Comparison of ENCODE assay signal across 22 cellular contexts in the genomic region with DNA sequence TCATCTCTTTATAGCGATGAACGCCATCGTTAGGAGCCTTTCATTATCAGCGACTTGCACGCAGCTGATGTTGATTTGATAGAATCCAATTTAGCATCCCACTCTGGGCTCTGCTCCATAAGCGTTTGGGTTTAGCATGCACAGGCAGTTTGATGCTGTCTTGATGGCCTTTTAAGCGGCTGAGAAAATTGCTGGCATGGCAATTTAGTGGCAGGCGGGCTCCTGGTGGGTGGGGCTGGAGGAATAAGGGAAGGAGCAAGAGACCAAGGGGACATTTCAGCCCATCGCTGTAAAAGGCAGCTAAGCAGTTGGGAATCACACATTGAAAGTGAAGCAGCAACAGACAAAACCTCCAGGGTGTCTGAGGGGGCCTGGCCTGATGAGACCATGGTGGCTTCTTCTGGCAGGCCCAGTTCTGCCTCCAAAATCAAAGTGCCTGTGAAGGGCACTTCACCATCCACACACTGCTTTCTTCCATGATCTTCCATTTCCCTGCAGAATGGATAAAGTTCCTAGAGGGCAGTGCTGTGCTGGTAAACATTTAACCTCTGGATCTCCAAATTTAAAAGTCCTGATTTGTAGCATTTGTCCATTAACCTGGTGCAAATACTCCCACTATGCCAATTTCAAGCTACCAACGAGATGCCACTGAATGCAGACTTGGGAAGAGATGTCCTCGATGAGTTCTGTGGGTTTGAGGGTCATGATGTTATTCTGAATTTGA.
"Had no signal": no experiment of that assay in that cellular context is flagged by ENCODE, and none has a peak within 500 bp of the region (broad histone marks: within the 10 kb centered on the region; RNA-seq: fewer than 3 reads in every experiment).

No MANE protein-coding gene starts in this region.

- H3K4me1 Mint-ChIP-seq: activated B cell treated with CpG ODN at 0.5 μM for 24 hours; activated CD4-positive, alpha-beta T cell treated with anti-CD3 and anti-CD28 coated beads, Interleukin-2, amount 10 ng/mL, durations not matched to agents 24 days and 14 days; naive thymus-derived CD8-positive, alpha-beta T cell; T-helper 17 cell had no signal

- H3K27ac Mint-ChIP-seq: activated B cell treated with CpG ODN at 0.5 μM for 24 hours; activated CD4-positive, alpha-beta T cell treated with anti-CD3 and anti-CD28 coated beads, Interleukin-2, amount 10 ng/mL, durations not matched to agents 24 days and 14 days; activated naive CD4-positive, alpha-beta T cell treated with anti-CD3 and anti-CD28 coated beads for 36 hours; effector memory CD8-positive, alpha-beta T cell; naive thymus-derived CD8-positive, alpha-beta T cell; T-helper 17 cell had no signal

- H3K9me3 ChIP-seq: mucosa of descending colon, psoas muscle, transverse colon had no signal

- H3K4me3 Mint-ChIP-seq: activated B cell treated with CpG ODN at 0.5 μM for 24 hours; activated CD4-positive, alpha-beta T cell treated with anti-CD3 and anti-CD28 coated beads, Interleukin-2, amount 10 ng/mL, durations not matched to agents 24 days and 14 days; activated naive CD4-positive, alpha-beta T cell treated with anti-CD3 and anti-CD28 coated beads for 36 hours; effector memory CD8-positive, alpha-beta T cell; naive thymus-derived CD8-positive, alpha-beta T cell; T-helper 17 cell had no signal

- H3K27me3 ChIP-seq: foreskin keratinocyte, transverse colon had no signal

- H3K4me1 ChIP-seq: foreskin keratinocyte, psoas muscle, spleen, transverse colon had no signal

- H3K9me3 Mint-ChIP-seq: activated B cell treated with CpG ODN at 0.5 μM for 24 hours; activated naive CD4-positive, alpha-beta T cell treated with anti-CD3 and anti-CD28 coated beads for 36 hours; effector memory CD8-positive, alpha-beta T cell; naive thymus-derived CD8-positive, alpha-beta T cell had no signal

- H3K27ac ChIP-seq: foreskin keratinocyte, psoas muscle, spleen, transverse colon had no signal

- DNase-seq: activated B cell treated with CpG ODN at 0.5 μM for 24 hours; activated CD4-positive, alpha-beta T cell treated with anti-CD3 and anti-CD28 coated beads, Interleukin-2, amount 10 ng/mL, durations not matched to agents 24 days and 14 days; activated naive CD4-positive, alpha-beta T cell treated with anti-CD3 and anti-CD28 coated beads for 36 hours; central memory CD4-positive, alpha-beta T cell; effector memory CD8-positive, alpha-beta T cell; erythroblast; foreskin keratinocyte; head of caudate nucleus; islet precursor cell; mammary epithelial cell; mucosa of descending colon; naive thymus-derived CD8-positive, alpha-beta T cell; occipital lobe; psoas muscle; spleen; stimulated activated CD4-positive, alpha-beta T cell treated with anti-CD3 and anti-CD28 coated beads, Interleukin-1b, Interleukin-23, amount 100 ng/mL, for 48 hours; stimulated activated naive CD4-positive, alpha-beta T cell; substantia nigra; T-helper 17 cell; transverse colon had no signal

- H3K4me3 ChIP-seq: mucosa of descending colon, psoas muscle, spleen, transverse colon had no signal

- H3K36me3 ChIP-seq: spleen, transverse colon had no signal

- H3K36me3 Mint-ChIP-seq: naive thymus-derived CD8-positive, alpha-beta T cell had no signal

- ATAC-seq: effector memory CD8-positive, alpha-beta T cell; foreskin keratinocyte; left lobe of liver; mucosa of descending colon; naive thymus-derived CD8-positive, alpha-beta T cell; psoas muscle; sciatic nerve; T-helper 17 cell had no signal
